31 cellular contexts compared by ENCODE assay signal in genomic region chrX:107440692-107441091, GRCh38. TPM values are rescaled to one million over a fixed set of nuclear protein-coding genes. Genes with fewer than 3 reads are reported as not detected.
"Had no signal": no experiment of that assay in that cellular context is flagged by ENCODE, and none has a peak within 500 bp of the region (broad histone marks: within the 10 kb centered on the region; RNA-seq: fewer than 3 reads in every experiment).

No MANE protein-coding gene starts in this region.

- ATAC-seq: activated CD4-positive, alpha-beta T cell treated with anti-CD3 and anti-CD28 coated beads for 36 hours; activated CD4-positive, CD25-positive, alpha-beta regulatory T cell treated with anti-CD3 and anti-CD28 coated beads, Interleukin-2, amount 50 U/mL, for 24 hours; activated CD8-positive, alpha-beta T cell treated with anti-CD3 and anti-CD28 coated beads, Interleukin-2, amount 10 ng/mL, durations not matched to agents 7 days and 5 days; PC-3 had no signal

- H3K4me2 ChIP-seq: SK-N-SH had no signal

- FAIRE-seq: TTC549 had no signal

- H3K27me3 ChIP-seq: ascending aorta, cardiac muscle cell, Peyer's patch, SJSA1 had no signal

- H3K27ac Mint-ChIP-seq: activated CD4-positive, alpha-beta T cell treated with anti-CD3 and anti-CD28 coated beads for 36 hours; activated CD4-positive, alpha-beta T cell treated with anti-CD3 and anti-CD28 coated beads, Interleukin-2, amount 10 ng/mL, durations not matched to agents 7 days and 5 days; activated CD8-positive, alpha-beta T cell treated with anti-CD3 and anti-CD28 coated beads, Interleukin-2, amount 10 ng/mL, durations not matched to agents 7 days and 5 days; activated naive CD4-positive, alpha-beta T cell treated with anti-CD3 and anti-CD28 coated beads, Interleukin-2, amount 50 U/mL, for 24 hours; activated naive CD8-positive, alpha-beta T cell treated with anti-CD3 and anti-CD28 coated beads, Interleukin-2, amount 10 ng/mL, durations not matched to agents 7 days and 5 days; activated T-cell treated with anti-CD3 and anti-CD28 coated beads, Interleukin-2, amount 50 U/mL, for 24 hours; activated T-helper 2 cell treated with anti-CD3 and anti-CD28 coated beads, Interferon-gamma antibody, Interleukin-2, Interleukin-4, amounts not matched to agents 10 μg/mL and 5 μg/mL and 100 μg/mL, durations not matched to agents 14 hours and 24 hours and 36 hours; T-helper 1 cell treated with Interleukin-12 subunit alpha and Interleukin-12 subunit beta and Interleukin-4 antibody, amounts not matched to agents 30 μg/mL and 1 μg/mL, for 36 hours; T-helper 2 cell treated with Interferon-gamma antibody and Interleukin-4, amounts not matched to agents 5 μg/mL and 100 μg/mL, for 36 hours had no signal

- H3K4me3 Mint-ChIP-seq: activated CD4-positive, alpha-beta T cell treated with anti-CD3 and anti-CD28 coated beads for 36 hours; activated CD4-positive, alpha-beta T cell treated with anti-CD3 and anti-CD28 coated beads, Interleukin-2, amount 10 ng/mL, durations not matched to agents 7 days and 5 days; activated CD8-positive, alpha-beta T cell treated with anti-CD3 and anti-CD28 coated beads, Interleukin-2, amount 10 ng/mL, durations not matched to agents 7 days and 5 days; activated naive CD4-positive, alpha-beta T cell treated with anti-CD3 and anti-CD28 coated beads, Interleukin-2, amount 50 U/mL, for 24 hours; activated naive CD8-positive, alpha-beta T cell treated with anti-CD3 and anti-CD28 coated beads, Interleukin-2, amount 10 ng/mL, durations not matched to agents 7 days and 5 days; activated T-cell treated with anti-CD3 and anti-CD28 coated beads, Interleukin-2, amount 50 U/mL, for 24 hours; T-helper 1 cell treated with Interleukin-12 subunit alpha and Interleukin-12 subunit beta and Interleukin-4 antibody, amounts not matched to agents 30 μg/mL and 1 μg/mL, for 36 hours; T-helper 2 cell treated with Interferon-gamma antibody and Interleukin-4, amounts not matched to agents 5 μg/mL and 100 μg/mL, for 36 hours had no signal

- H3K4me1 ChIP-seq: ascending aorta, Peyer's patch, SJSA1 had no signal

- H3K36me3 Mint-ChIP-seq: activated naive CD4-positive, alpha-beta T cell treated with anti-CD3 and anti-CD28 coated beads, Interleukin-2, amount 50 U/mL, for 24 hours; activated naive CD8-positive, alpha-beta T cell treated with anti-CD3 and anti-CD28 coated beads, Interleukin-2, amount 10 ng/mL, durations not matched to agents 7 days and 5 days had no signal

- H3K36me3 ChIP-seq: ascending aorta, cardiac muscle cell, Peyer's patch, SJSA1 had no signal

- H3K27ac ChIP-seq: ascending aorta, cardiac muscle cell, Peyer's patch, SJSA1 had no signal

- DNase-seq: activated CD4-positive, alpha-beta T cell treated with anti-CD3 and anti-CD28 coated beads for 36 hours; activated CD4-positive, alpha-beta T cell treated with anti-CD3 and anti-CD28 coated beads, Interleukin-2, amount 10 ng/mL, durations not matched to agents 7 days and 5 days; activated CD4-positive, alpha-beta T cell treated with anti-CD3 and anti-CD28 coated beads, Interleukin-2, amount 50 U/mL, for 48 hours; activated CD8-positive, alpha-beta T cell treated with anti-CD3 and anti-CD28 coated beads, Interleukin-2, amount 10 ng/mL, durations not matched to agents 7 days and 5 days; activated gamma-delta T cell; activated naive CD4-positive, alpha-beta T cell treated with Interleukin-2 at 50 U/mL for 16 hours; activated naive CD8-positive, alpha-beta T cell treated with anti-CD3 and anti-CD28 coated beads, Interleukin-2, amount 10 ng/mL, durations not matched to agents 7 days and 5 days; activated T-cell treated with anti-CD3 and anti-CD28 coated beads, Interleukin-2, amount 50 U/mL, for 24 hours; amygdala; NCI-H1105; NCI-H1436; NCI-H1694; NCI-H1930; NCI-H2081 treated with DMSO at 0.1 percent for 48 hours; NCI-H345; NCI-H524 treated with DMSO at 0.1 percent for 48 hours; PC-3; Peyer's patch; SHP77 treated with DMSO at 0.1 percent for 48 hours; SK-N-SH had no signal

- H3K9me3 ChIP-seq: ascending aorta, Peyer's patch, SJSA1, SK-N-SH had no signal

- H3K4me3 ChIP-seq: ascending aorta, cardiac muscle cell, Peyer's patch, SJSA1 had no signal

- H3K9me3 Mint-ChIP-seq: activated CD4-positive, alpha-beta T cell treated with anti-CD3 and anti-CD28 coated beads, Interleukin-2, amount 10 ng/mL, durations not matched to agents 7 days and 5 days; activated naive CD4-positive, alpha-beta T cell treated with anti-CD3 and anti-CD28 coated beads, Interleukin-2, amount 50 U/mL, for 24 hours; activated naive CD8-positive, alpha-beta T cell treated with anti-CD3 and anti-CD28 coated beads, Interleukin-2, amount 10 ng/mL, durations not matched to agents 7 days and 5 days; activated T-cell treated with anti-CD3 and anti-CD28 coated beads, Interleukin-2, amount 50 U/mL, for 24 hours; activated T-helper 2 cell treated with anti-CD3 and anti-CD28 coated beads, Interferon-gamma antibody, Interleukin-2, Interleukin-4, amounts not matched to agents 10 μg/mL and 5 μg/mL and 100 μg/mL, durations not matched to agents 14 hours and 24 hours and 36 hours; T-helper 1 cell treated with Interleukin-12 subunit alpha and Interleukin-12 subunit beta and Interleukin-4 antibody, amounts not matched to agents 30 μg/mL and 1 μg/mL, for 36 hours; T-helper 2 cell treated with Interferon-gamma antibody and Interleukin-4, amounts not matched to agents 5 μg/mL and 100 μg/mL, for 36 hours had no signal

- H3K9me2 ChIP-seq: SK-N-SH had no signal

- H3K4me1 Mint-ChIP-seq: activated CD4-positive, alpha-beta T cell treated with anti-CD3 and anti-CD28 coated beads for 36 hours; activated CD4-positive, alpha-beta T cell treated with anti-CD3 and anti-CD28 coated beads, Interleukin-2, amount 10 ng/mL, durations not matched to agents 7 days and 5 days; activated naive CD4-positive, alpha-beta T cell treated with anti-CD3 and anti-CD28 coated beads, Interleukin-2, amount 50 U/mL, for 24 hours; activated naive CD8-positive, alpha-beta T cell treated with anti-CD3 and anti-CD28 coated beads, Interleukin-2, amount 10 ng/mL, durations not matched to agents 7 days and 5 days had no signal

RNA-seq across cellular contexts. Expression of gene FRMPD3, which starts 8.8 kb away (rescaled TPM):
- total RNA-seq: activated CD4-positive, alpha-beta T cell treated with anti-CD3 and anti-CD28 coated beads for 36 hours; activated CD4-positive, alpha-beta T cell treated with anti-CD3 and anti-CD28 coated beads, Interleukin-2, amount 10 ng/mL, durations not matched to agents 7 days and 5 days; activated T-helper 2 cell treated with anti-CD3 and anti-CD28 coated beads, Interferon-gamma antibody, Interleukin-2, Interleukin-4, amounts not matched to agents 10 μg/mL and 5 μg/mL and 100 μg/mL, durations not matched to agents 14 hours and 24 hours and 36 hours; MCF 10A; NCI-H460; SJSA1 had no signal
